In the genomic region with DNA sequence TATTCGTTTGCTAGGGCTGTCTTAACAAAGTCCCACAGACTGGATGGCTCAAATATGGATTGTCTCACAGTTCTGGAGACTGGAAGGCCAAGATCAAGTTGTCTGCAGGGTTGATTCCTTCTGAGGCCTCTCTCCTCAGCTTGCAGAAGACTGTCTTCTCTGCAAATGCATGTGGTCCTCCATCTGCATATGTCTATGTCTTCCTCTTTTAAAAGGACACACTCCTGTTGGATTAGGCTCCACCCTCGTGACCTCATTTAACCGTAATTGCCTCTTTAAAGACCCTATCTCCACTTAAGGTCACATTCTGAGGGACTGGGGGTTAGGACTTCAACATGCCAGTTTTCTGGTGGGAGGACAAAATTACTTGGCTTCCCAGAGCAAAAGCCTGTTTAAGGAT, we compare ENCODE assay signal across 12 cellular contexts.
DNase-seq lines count a peak whose midpoint lies in the region; ATAC-seq and TF ChIP-seq lines count a peak whose summit lies in the region.
"Had no signal": no experiment of that assay in that cellular context is flagged by ENCODE, and none has a peak within 500 bp of the region (broad histone marks: within the 10 kb centered on the region; RNA-seq: fewer than 3 reads in every experiment).

No MANE protein-coding gene starts in this region.

- no TSS peak for BruUV-seq in mammary epithelial cell (replicated peaks; lab: Mats Ljungman, UMichigan)

- H3K9me3 ChIP-seq in AG04450 (ENCODE audit: control insufficient read depth, insufficient read depth, low read length) (no peaks in the 10 kb centered on the region), HUES6 (ENCODE audit: control insufficient read depth, insufficient read depth, low read depth, low read length) (peaks cover 6% of the 10 kb centered on the region), mammary epithelial cell (replicated peaks; ENCODE audit: insufficient read depth, low read length) (no peaks in the 10 kb centered on the region), neural progenitor cell (ENCODE audit: low read depth) (no peaks in the 10 kb centered on the region)

- H3F3A ChIP-seq in neural progenitor cell (ENCODE audit: low read depth), result peaks cover 8% of the 10 kb centered on the region

- H3K4me1 ChIP-seq in HUES6 (ENCODE audit: control insufficient read depth, insufficient read depth, low read length) (peaks cover 46% of the 10 kb centered on the region), mammary epithelial cell (ENCODE audit: insufficient read depth, low read length) (peaks cover 32% of the 10 kb centered on the region), neural progenitor cell (peaks cover 33% of the 10 kb centered on the region)

- no peaks in the 10 kb centered on the region for H3K36me3 Mint-ChIP-seq in neural progenitor cell

- H3K4me3 ChIP-seq in AG04450 (ENCODE audit: low read depth, low read length) (no peak overlapping the region), HUES6 (ENCODE audit: low read depth, low read length) (peak overlapping the region; percentile 1; the same call in 1 of the 2 replicates), mammary epithelial cell (replicated peaks in 1 of 3; ENCODE audit: insufficient read depth in 1 of 3, low read depth in 2 of 3, low read length in 3 of 3) (no peak overlapping the region), neural progenitor cell (no peak overlapping the region)

- intact Hi-C loops in mammary epithelial cell (cut with micrococcal nuclease), result no loop called here

- no peak for ATAC-seq in GM18861 (IDR thresholded peaks at IDR 0.05; ENCODE audit: unreplicated experiment)
- ATAC-seq in GM21576 (IDR thresholded peaks at IDR 0.05; ENCODE audit: unreplicated experiment), result no peak

- no peaks in the 10 kb centered on the region for H4K20me1 ChIP-seq in mammary epithelial cell (ENCODE audit: insufficient read depth, low read length)
- H4K20me1 ChIP-seq in neural progenitor cell (ENCODE audit: low read depth), result no peaks in the 10 kb centered on the region

- peaks cover 49% of the 10 kb centered on the region for H3K4me1 Mint-ChIP-seq in neural progenitor cell

- in situ Hi-C loops in mammary epithelial cell (cut with MboI; ENCODE audit: low sequenced_read_pairs in 2 of 2), result no loop called here

- POLR2A ChIA-PET in AG04450 (lab: Yijun Ruan, JAX), result interaction anchor here (1.3 to 2.1 kb wide), 3 partner anchors 43 to 85 kb away, joined by 3 to 9 read pairs (median 4); no protein-coding TSS in a partner anchor

- H3K79me2 ChIP-seq in mammary epithelial cell (ENCODE audit: insufficient read depth, low read length), result no peaks in the 10 kb centered on the region
- no peaks in the 10 kb centered on the region for H3K79me2 ChIP-seq in neural progenitor cell (ENCODE audit: low read depth)

- H3K27ac Mint-ChIP-seq in neural progenitor cell, result peak overlapping the region; percentile 86
- H3K27ac Mint-ChIP-seq: naive B cell, T-helper 17 cell had no signal

- H3K27me3 Mint-ChIP-seq in neural progenitor cell (ENCODE audit: insufficient read depth, low read depth), result peaks cover 3% of the 10 kb centered on the region
- H3K27me3 Mint-ChIP-seq: CD4-positive, alpha-beta memory T cell; naive B cell had no signal

- peak overlapping the region; percentile 70 for H3K9ac ChIP-seq in HUES6 (ENCODE audit: low read length)
- H3K9ac ChIP-seq in mammary epithelial cell (ENCODE audit: insufficient read depth, low read length), result no peak overlapping the region
- no peak overlapping the region for H3K9ac ChIP-seq in neural progenitor cell

- CTCF ChIA-PET in AG04450 (lab: Charles Lee), result interaction anchor here (1.1 kb wide), 1 partner anchor 49 kb away, joined by 3 read pairs; no protein-coding TSS in a partner anchor
- CTCF ChIA-PET in mammary epithelial cell (lab: Charles Lee; ENCODE audit: low non-redundant PET), result no interaction called here

- TF ChIP-seq CTCF in AG04450 (IDR thresholded peaks at IDR 0.05; ENCODE audit: low read depth, low read length), result no peak
- TF ChIP-seq CTCF in mammary epithelial cell (conservative IDR thresholded peaks at IDR 0.05 in 1 of 2, IDR thresholded peaks at IDR 0.05 in 1 of 2; ENCODE audit: extremely low read depth in 1 of 2, insufficient read depth in 1 of 2, low read depth in 1 of 2, low read length in 2 of 2), result no peak
- no peak for TF ChIP-seq CTCF in neural progenitor cell (IDR thresholded peaks at IDR 0.05)

- H2AFZ ChIP-seq in mammary epithelial cell (ENCODE audit: low read depth, low read length) (peak overlapping the region; percentile 90), neural progenitor cell (replicated peaks) (peak overlapping the region; percentile 0)

- H3K9me3 Mint-ChIP-seq in neural progenitor cell, result no peaks in the 10 kb centered on the region
- H3K9me3 Mint-ChIP-seq: naive B cell had no signal

- 96% methylated on average over 3 of the region's 3 CpGs for WGBS in mammary epithelial cell (ENCODE audit: low coverage, missing lambda C conversion rate)

- H3K27me3 ChIP-seq in AG04450 (ENCODE audit: control insufficient read depth, insufficient read depth, low read length) (no peaks in the 10 kb centered on the region), HUES6 (ENCODE audit: control insufficient read depth, insufficient read depth, low read length) (no peaks in the 10 kb centered on the region), mammary epithelial cell (ENCODE audit: insufficient read depth, low read length) (no peaks in the 10 kb centered on the region), neural progenitor cell (no peaks in the 10 kb centered on the region)

- no peak overlapping the region for H3K4me3 Mint-ChIP-seq in neural progenitor cell
- H3K4me3 Mint-ChIP-seq: CD4-positive, alpha-beta memory T cell; naive B cell; T-helper 17 cell had no signal

- H3K36me3 ChIP-seq in HUES6 (ENCODE audit: control insufficient read depth, insufficient read depth, low read length), result no peaks in the 10 kb centered on the region
- H3K36me3 ChIP-seq in mammary epithelial cell (ENCODE audit: insufficient read depth, low read length), result no peaks in the 10 kb centered on the region
- H3K36me3 ChIP-seq in neural progenitor cell, result no peaks in the 10 kb centered on the region

- peak overlapping the region; percentile 99 for H3K27ac ChIP-seq in AG04450 (ENCODE audit: low read depth, low read length)
- peak overlapping the region; percentile 82; the same call in 1 of the 2 replicates for H3K27ac ChIP-seq in HUES6 (ENCODE audit: low read depth, low read length)
- H3K27ac ChIP-seq in mammary epithelial cell (ENCODE audit: insufficient read depth, low read depth, low read length), result peak overlapping the region; percentile 94
- no peak overlapping the region for H3K27ac ChIP-seq in neural progenitor cell

- H3K4me2 ChIP-seq in mammary epithelial cell (ENCODE audit: insufficient read depth, low read depth, low read length), result no peak overlapping the region
- H3K4me2 ChIP-seq in neural progenitor cell, result peak overlapping the region; percentile 48

- dilution Hi-C loops in mammary epithelial cell (cut with HindIII; ENCODE audit: low sequenced_read_pairs), result no loop called here

- DNase-seq in AG04450 (ENCODE audit: low read depth, low spot score) (no peak), mammary epithelial cell (no peak), neural progenitor cell (ENCODE audit: low spot score) (no peak), SHP77 treated with DMSO at 0.1 percent for 48 hours (lab: John Stamatoyannopoulos, UW) (no peak)
- DNase-seq in stimulated activated CD4-positive, alpha-beta T cell treated with anti-CD3 and anti-CD28 coated beads, Interleukin-12 subunit alpha, Interleukin-12 subunit beta, amount 100 ng/mL, for 4 hours, result no peak
- DNase-seq: CD4-positive, alpha-beta memory T cell; naive B cell; NCI-H510A treated with DMSO at 0.1 percent for 48 hours; T-helper 17 cell had no signal
